Comparison of ENCODE assay signal across 16 cellular contexts in the genomic region with DNA sequence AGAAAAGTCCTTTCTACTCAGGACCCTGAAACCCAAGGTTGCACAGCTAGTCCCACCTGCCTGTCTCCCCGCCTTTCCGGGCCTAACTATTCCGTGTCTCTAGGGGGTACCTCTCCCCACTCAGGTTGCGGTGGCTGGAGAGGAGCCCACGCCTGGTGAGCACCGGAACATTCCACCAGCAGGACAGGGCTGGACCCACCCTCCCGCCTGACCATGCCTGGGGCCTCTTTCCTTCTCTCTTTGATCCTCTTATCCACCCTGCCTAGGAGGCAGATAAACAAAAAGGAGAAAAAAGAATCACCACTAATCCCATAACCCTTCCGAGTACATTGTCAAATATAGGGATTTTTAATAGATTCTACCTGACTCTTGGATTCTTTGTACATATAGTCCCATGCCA. TPM values are rescaled to one million over a fixed set of nuclear protein-coding genes. Genes with fewer than 3 reads are reported as not detected.
DNase-seq lines count a peak whose midpoint lies in the region; ATAC-seq and TF ChIP-seq lines count a peak whose summit lies in the region.
"Had no signal": no experiment of that assay in that cellular context is flagged by ENCODE, and none has a peak within 500 bp of the region (broad histone marks: within the 10 kb centered on the region; RNA-seq: fewer than 3 reads in every experiment).

No MANE protein-coding gene starts in this region.

- intact Hi-C loops in activated CD4-positive, alpha-beta T cell treated with anti-CD3 and anti-CD28 coated beads, Interleukin-2, amount 10 ng/mL, durations not matched to agents 24 days and 14 days (cut with micrococcal nuclease), result no loop called here

- ATAC-seq in CD4-positive, CD25-positive, alpha-beta regulatory T cell (ENCODE audit: low read depth in 2 of 2), result no peak
- no peak for ATAC-seq in central memory CD8-positive, alpha-beta T cell (replicated peaks; ENCODE audit: extremely low read depth, poor library complexity, severe bottlenecking)
- ATAC-seq in GM19324 (IDR thresholded peaks at IDR 0.05; ENCODE audit: low FRiP score, unreplicated experiment) (no peak), GM18502 (IDR thresholded peaks at IDR 0.05; ENCODE audit: poor library complexity, unreplicated experiment) (no peak)
- ATAC-seq: GM12878 had no signal

- TF ChIP-seq CTCF in progenitor cell of endocrine pancreas (IDR thresholded peaks at IDR 0.05; ENCODE audit: unreplicated experiment), result no peak

- no peak overlapping the region for H3K27ac ChIP-seq in CD4-positive, CD25-positive, alpha-beta regulatory T cell (ENCODE audit: insufficient read depth, low read length, poor library complexity, severe bottlenecking)
- H3K27ac ChIP-seq: 22Rv1, GM23248, SK-N-MC had no signal

- H3K27ac Mint-ChIP-seq in activated CD4-positive, alpha-beta T cell treated with anti-CD3 and anti-CD28 coated beads, Interleukin-2, amount 10 ng/mL, durations not matched to agents 24 days and 14 days, result peak overlapping the region; percentile 53
- H3K27ac Mint-ChIP-seq in CD4-positive, CD25-positive, alpha-beta regulatory T cell, result peak overlapping the region in 2 of 3 donors; percentile 46 to 74
- H3K27ac Mint-ChIP-seq in central memory CD8-positive, alpha-beta T cell (ENCODE audit: low read depth), result peak overlapping the region; percentile 16
- peak overlapping the region; percentile 16 for H3K27ac Mint-ChIP-seq in progenitor cell of endocrine pancreas

- no peaks in the 10 kb centered on the region for H3K27me3 Mint-ChIP-seq in activated CD4-positive, alpha-beta T cell treated with anti-CD3 and anti-CD28 coated beads, Interleukin-2, amount 10 ng/mL, durations not matched to agents 24 days and 14 days
- H3K27me3 Mint-ChIP-seq in CD4-positive, CD25-positive, alpha-beta regulatory T cell, result no peaks in the 10 kb centered on the region
- H3K27me3 Mint-ChIP-seq in central memory CD8-positive, alpha-beta T cell, result no peaks in the 10 kb centered on the region
- no peaks in the 10 kb centered on the region for H3K27me3 Mint-ChIP-seq in progenitor cell of endocrine pancreas

- no peak overlapping the region for H3K4me3 ChIP-seq in CD4-positive, CD25-positive, alpha-beta regulatory T cell (ENCODE audit: low read depth, low read length)
- H3K4me3 ChIP-seq: GM12878, GM23248, SK-N-MC had no signal

- H3K36me3 Mint-ChIP-seq in activated CD4-positive, alpha-beta T cell treated with anti-CD3 and anti-CD28 coated beads, Interleukin-2, amount 10 ng/mL, durations not matched to agents 24 days and 14 days (ENCODE audit: low read depth), result peaks cover 3% of the 10 kb centered on the region
- H3K36me3 Mint-ChIP-seq in CD4-positive, CD25-positive, alpha-beta regulatory T cell, result peaks cover 4% of the 10 kb centered on the region
- peaks cover 32% of the 10 kb centered on the region for H3K36me3 Mint-ChIP-seq in central memory CD8-positive, alpha-beta T cell (ENCODE audit: insufficient read depth)
- peaks cover 8% of the 10 kb centered on the region for H3K36me3 Mint-ChIP-seq in progenitor cell of endocrine pancreas (ENCODE audit: insufficient read depth)

- no peak for DNase-seq in activated CD4-positive, alpha-beta T cell treated with anti-CD3 and anti-CD28 coated beads, Interleukin-2, amount 10 ng/mL, durations not matched to agents 24 days and 14 days
- no peak for DNase-seq in activated CD4-positive, alpha-beta T cell treated with anti-CD3 and anti-CD28 coated beads for 4 hours
- no peak for DNase-seq in CD4-positive, CD25-positive, alpha-beta regulatory T cell
- no peak for DNase-seq in central memory CD8-positive, alpha-beta T cell (ENCODE audit: low spot score in 2 of 2)
- DNase-seq in progenitor cell of endocrine pancreas (ENCODE audit: low spot score, unreplicated experiment) (no peak), NCI-H345 treated with DMSO at 0.1 percent for 48 hours (lab: John Stamatoyannopoulos, UW; ENCODE audit: unreplicated experiment) (no peak)
- DNase-seq: GM23248, KG1, NCI-H1048, NCI-H446, NCI-H748 treated with DMSO at 0.1 percent for 48 hours had no signal

- H3K4me1 Mint-ChIP-seq in activated CD4-positive, alpha-beta T cell treated with anti-CD3 and anti-CD28 coated beads, Interleukin-2, amount 10 ng/mL, durations not matched to agents 24 days and 14 days, result peaks cover 14% of the 10 kb centered on the region
- peaks cover 0 to 33% (median 20%) of the 10 kb centered on the region in 4 donors for H3K4me1 Mint-ChIP-seq in CD4-positive, CD25-positive, alpha-beta regulatory T cell
- peaks cover 41% of the 10 kb centered on the region for H3K4me1 Mint-ChIP-seq in central memory CD8-positive, alpha-beta T cell
- peaks cover 56% of the 10 kb centered on the region for H3K4me1 Mint-ChIP-seq in progenitor cell of endocrine pancreas (ENCODE audit: low read depth)

- peaks cover 14% of the 10 kb centered on the region for H3K4me1 ChIP-seq in CD4-positive, CD25-positive, alpha-beta regulatory T cell (ENCODE audit: control insufficient read depth, insufficient read depth, low read length, poor library complexity, severe bottlenecking)

- no peaks in the 10 kb centered on the region for H3K9me3 Mint-ChIP-seq in activated CD4-positive, alpha-beta T cell treated with anti-CD3 and anti-CD28 coated beads, Interleukin-2, amount 10 ng/mL, durations not matched to agents 24 days and 14 days
- H3K9me3 Mint-ChIP-seq in CD4-positive, CD25-positive, alpha-beta regulatory T cell, result no peaks in the 10 kb centered on the region
- no peaks in the 10 kb centered on the region for H3K9me3 Mint-ChIP-seq in central memory CD8-positive, alpha-beta T cell
- H3K9me3 Mint-ChIP-seq in progenitor cell of endocrine pancreas (ENCODE audit: low read depth), result no peaks in the 10 kb centered on the region

- H3K27me3 ChIP-seq in CD4-positive, CD25-positive, alpha-beta regulatory T cell (ENCODE audit: control insufficient read depth, insufficient read depth, low read length), result no peaks in the 10 kb centered on the region

- no peaks in the 10 kb centered on the region for H3K36me3 ChIP-seq in CD4-positive, CD25-positive, alpha-beta regulatory T cell (ENCODE audit: control insufficient read depth, insufficient read depth, low read length)

- no peaks in the 10 kb centered on the region for H3K9me3 ChIP-seq in CD4-positive, CD25-positive, alpha-beta regulatory T cell (ENCODE audit: control insufficient read depth in 2 of 2, low read length in 2 of 2)

- H3K4me3 Mint-ChIP-seq in activated CD4-positive, alpha-beta T cell treated with anti-CD3 and anti-CD28 coated beads, Interleukin-2, amount 10 ng/mL, durations not matched to agents 24 days and 14 days, result no peak overlapping the region
- no peak overlapping the region for H3K4me3 Mint-ChIP-seq in CD4-positive, CD25-positive, alpha-beta regulatory T cell
- H3K4me3 Mint-ChIP-seq in central memory CD8-positive, alpha-beta T cell, result no peak overlapping the region
- H3K4me3 Mint-ChIP-seq in progenitor cell of endocrine pancreas (ENCODE audit: low read depth), result no peak overlapping the region

RNA-seq across cellular contexts. Expression of a gene that starts 10.9 kb away (rescaled TPM):
- total RNA-seq in activated CD4-positive, alpha-beta T cell treated with anti-CD3 and anti-CD28 coated beads, Interleukin-2, amount 10 ng/mL, durations not matched to agents 24 days and 14 days, result 6.5 and 9.0 TPM in 2 replicates
- 44.1 TPM for total RNA-seq in CD4-positive, CD25-positive, alpha-beta regulatory T cell
- 10 to 100 TPM; 13.6 to 19.2 (median 16.8) TPM for polyA plus RNA-seq in CD4-positive, CD25-positive, alpha-beta regulatory T cell
- 232 and 235 TPM in 2 replicates for total RNA-seq in progenitor cell of endocrine pancreas
- total RNA-seq: GM23248 had no signal
- polyA plus RNA-seq: GM23248 had no signal

RNA-seq across cellular contexts. Expression of a gene that starts 20.1 kb away (rescaled TPM):
- total RNA-seq in activated CD4-positive, alpha-beta T cell treated with anti-CD3 and anti-CD28 coated beads, Interleukin-2, amount 10 ng/mL, durations not matched to agents 24 days and 14 days, result 61.7 and 66.4 TPM in 2 replicates
- 35.2 TPM for total RNA-seq in CD4-positive, CD25-positive, alpha-beta regulatory T cell
- 10 to 100 TPM; 42.7 to 54.6 (median 52.9) TPM for polyA plus RNA-seq in CD4-positive, CD25-positive, alpha-beta regulatory T cell
- total RNA-seq in progenitor cell of endocrine pancreas, result 56.0 and 56.4 TPM in 2 replicates

RNA-seq across cellular contexts. Expression of a gene that starts 21.1 kb away (rescaled TPM):
- total RNA-seq in activated CD4-positive, alpha-beta T cell treated with anti-CD3 and anti-CD28 coated beads, Interleukin-2, amount 10 ng/mL, durations not matched to agents 24 days and 14 days, result 1.4 and 1.6 TPM in 2 replicates
- 0.44 TPM for total RNA-seq in CD4-positive, CD25-positive, alpha-beta regulatory T cell
- polyA plus RNA-seq in CD4-positive, CD25-positive, alpha-beta regulatory T cell, result under 1 TPM in 1 of 4 donors, not detected in 3; 0.24 TPM
- 47.6 and 50.6 TPM in 2 replicates for total RNA-seq in progenitor cell of endocrine pancreas

RNA-seq across cellular contexts. Expression of a gene that starts 51.2 kb away (rescaled TPM):
- 24.3 and 25.4 TPM in 2 replicates for total RNA-seq in activated CD4-positive, alpha-beta T cell treated with anti-CD3 and anti-CD28 coated beads, Interleukin-2, amount 10 ng/mL, durations not matched to agents 24 days and 14 days
- total RNA-seq in CD4-positive, CD25-positive, alpha-beta regulatory T cell, result 117 TPM
- polyA plus RNA-seq in CD4-positive, CD25-positive, alpha-beta regulatory T cell, result 1 to 10 TPM in 2 of 4 donors, under 1 TPM in 2; 0.95 to 1.1 (median 1.0) TPM
- 336 and 337 TPM in 2 replicates for total RNA-seq in progenitor cell of endocrine pancreas

Comparison
In these comparisons a context has a peak if more than half of its experiments do, and no peak if none do; other contexts are left out.
1. RNA of a gene that starts 21.1 kb away (total RNA-seq): 47.6 to 50.6 TPM in progenitor cell of endocrine pancreas; 1.4 to 1.6 TPM in activated CD4-positive, alpha-beta T cell treated with anti-CD3 and anti-CD28 coated beads, Interleukin-2, amount 10 ng/mL, durations not matched to agents 24 days and 14 days and 0.44 TPM in CD4-positive, CD25-positive, alpha-beta regulatory T cell (single experiment); every median in the first group is over 10 times any median in the second.
2. Peak in every context shown above with its lines, with median percentiles within 50 percentile points of each other: H3K27ac Mint-ChIP-seq.